Comparison of ENCODE assay signal across 8 cellular contexts in genomic region chr5:139651863-139652787, GRCh38. TPM values are rescaled to one million over a fixed set of nuclear protein-coding genes. Genes with fewer than 3 reads are reported as not detected.
A peak's percentile ranks its signal among the peaks of the same experiment; 100 is the strongest.
DNase-seq lines count a peak whose midpoint lies in the region; ATAC-seq, FAIRE-seq and TF ChIP-seq lines count a peak whose summit lies in the region.

No MANE protein-coding gene starts in this region.

- CTCF ChIA-PET in AG04450 (lab: Charles Lee) (interaction anchor here (0.6 to 1.8 kb wide), 4 partner anchors 9 to 212 kb away, joined by 3 to 10 read pairs (median 5); no protein-coding TSS in a partner anchor), Panc1 (lab: Charles Lee) (interaction anchor here (0.6 to 0.9 kb wide), 3 partner anchors 16 to 227 kb away, joined by 3 to 6 read pairs (median 4); no protein-coding TSS in a partner anchor)

- no peak for TF ChIP-seq CTCF in AG04450 (IDR thresholded peaks at IDR 0.05; ENCODE audit: low read depth, low read length)
- no peak for TF ChIP-seq CTCF in Panc1 (IDR thresholded peaks at IDR 0.05)
- no peak for TF ChIP-seq CTCF in glutamatergic neuron (IDR thresholded peaks at IDR 0.05; ENCODE audit: partially characterized antibody, unreplicated experiment)

- POLR2A ChIA-PET in AG04450 (lab: Yijun Ruan, JAX) = interaction anchor here (0.6 to 2.5 kb wide), 13 partner anchors 9 to 1187 kb away, joined by 3 to 20 read pairs (median 3); partner anchors contain the start of gene EGR1
- POLR2A ChIA-PET in Panc1 (lab: Charles Lee) = interaction anchor here (0.6 to 0.7 kb wide), 5 partner anchors 17 to 170 kb away, joined by 3 to 16 read pairs (median 9); no protein-coding TSS in a partner anchor

- peaks cover 63% of the 10 kb centered on the region for H3K27me3 Mint-ChIP-seq in activated naive CD8-positive, alpha-beta T cell treated with anti-CD3 and anti-CD28 coated beads for 36 hours
- H3K27me3 Mint-ChIP-seq in glutamatergic neuron (ENCODE audit: unreplicated experiment) = peaks cover 21% of the 10 kb centered on the region

- ATAC-seq in GM18870 (IDR thresholded peaks at IDR 0.05; ENCODE audit: unreplicated experiment) (peak; percentile 39), HG03066 (IDR thresholded peaks at IDR 0.05; ENCODE audit: low read depth, unreplicated experiment) (peak; percentile 38), Panc1 (peak; percentile 35)

- H3K4me1 Mint-ChIP-seq in activated naive CD8-positive, alpha-beta T cell treated with anti-CD3 and anti-CD28 coated beads for 36 hours = peaks cover 43% of the 10 kb centered on the region
- H3K4me1 Mint-ChIP-seq in glutamatergic neuron (ENCODE audit: low read depth, unreplicated experiment) = peaks cover 33% of the 10 kb centered on the region

- H3K9me3 Mint-ChIP-seq in activated naive CD8-positive, alpha-beta T cell treated with anti-CD3 and anti-CD28 coated beads for 36 hours = no peaks in the 10 kb centered on the region
- H3K9me3 Mint-ChIP-seq in glutamatergic neuron (ENCODE audit: unreplicated experiment) = peaks cover 14% of the 10 kb centered on the region

- no peaks in the 10 kb centered on the region; the same call in 1 of the 2 replicates for H3K36me3 ChIP-seq in Panc1 (ENCODE audit: control insufficient read depth, insufficient read depth, low read length)

- in situ Hi-C loops in Panc1 (cut with HindIII; ENCODE audit: low pct_unique_long_range_greater_than_20kb, low sequenced_read_pairs) = no loop called here

- H3K27ac ChIP-seq in AG04450 (ENCODE audit: low read depth, low read length) (peak overlapping the region; percentile 96), Panc1 (ENCODE audit: low read length) (peak overlapping the region; percentile 82)

- H3K36me3 Mint-ChIP-seq in activated naive CD8-positive, alpha-beta T cell treated with anti-CD3 and anti-CD28 coated beads for 36 hours = no peaks in the 10 kb centered on the region
- no peaks in the 10 kb centered on the region for H3K36me3 Mint-ChIP-seq in glutamatergic neuron (ENCODE audit: unreplicated experiment)

- H3K9me3 ChIP-seq in AG04450 (ENCODE audit: control insufficient read depth, insufficient read depth, low read length) (no peaks in the 10 kb centered on the region; the same call in 1 of the 2 replicates), Panc1 (ENCODE audit: control insufficient read depth, insufficient read depth, low read depth, low read length) (no peaks in the 10 kb centered on the region)

- FAIRE-seq in urothelium cell line (lab: Jason Lieb, UNC) = no peak

- H3K27ac Mint-ChIP-seq in activated naive CD8-positive, alpha-beta T cell treated with anti-CD3 and anti-CD28 coated beads for 36 hours = peak overlapping the region; percentile 12
- peak overlapping the region; percentile 49 for H3K27ac Mint-ChIP-seq in glutamatergic neuron (ENCODE audit: unreplicated experiment)

- H3K4me3 ChIP-seq in AG04450 (ENCODE audit: low read depth, low read length) (peak overlapping the region; percentile 80), Panc1 (ENCODE audit: low read depth in 2 of 2, low read length in 2 of 2) (peak overlapping the region; percentile 78 to 81)

- H3K27me3 ChIP-seq in AG04450 (ENCODE audit: control insufficient read depth, insufficient read depth, low read length) = no peaks in the 10 kb centered on the region
- H3K27me3 ChIP-seq in Panc1 (ENCODE audit: control insufficient read depth, insufficient read depth, low read length) = no peaks in the 10 kb centered on the region

- H3K4me1 ChIP-seq in Panc1 (ENCODE audit: control insufficient read depth, insufficient read depth, low read length) = peaks cover 57% of the 10 kb centered on the region

- intact Hi-C loops in Panc1 (cut with micrococcal nuclease; ENCODE audit: unreplicated experiment) = loop anchor here (5.0 kb wide), 1 partner anchor 40 kb away; no protein-coding TSS in a partner anchor

- H3K4me3 Mint-ChIP-seq in activated naive CD8-positive, alpha-beta T cell treated with anti-CD3 and anti-CD28 coated beads for 36 hours = peak overlapping the region; percentile 0
- peak overlapping the region; percentile 84 for H3K4me3 Mint-ChIP-seq in glutamatergic neuron (ENCODE audit: unreplicated experiment)

- DNase-seq in AG04450 (ENCODE audit: low read depth, low spot score) (no peak), Panc1 (ENCODE audit: low read depth, low spot score) (peak; percentile 72), glutamatergic neuron (peak; percentile 58), nucleus accumbens (lab: John Stamatoyannopoulos, UW) (peak in 52 of 56 donors; percentile 35 to 94 (median 83)), urothelium cell line (ENCODE audit: low spot score) (peak; percentile 78)
- DNase-seq in activated naive CD8-positive, alpha-beta T cell treated with anti-CD3 and anti-CD28 coated beads for 36 hours = peak; percentile 80

- BruUV-seq in Panc1 (replicated peaks; lab: Mats Ljungman, UMichigan) = no TSS peak

RNA-seq across cellular contexts. Expression of gene CXXC5, which starts 4.0 kb away (rescaled TPM):
- polyA plus RNA-seq in AG04450 (2011; rRNA removed) = 21.3 and 21.5 TPM in 2 replicates
- polyA minus RNA-seq in AG04450 (2011; rRNA and poly(A)+ RNA removed) = 10.1 and 13.0 TPM in 2 replicates
- total RNA-seq in Panc1 (2021; ENCODE audit: unreplicated experiment) = 85.0 TPM
- 151 TPM for polyA plus RNA-seq in Panc1 (2012; ENCODE audit: insufficient read length)
- total RNA-seq in activated naive CD8-positive, alpha-beta T cell treated with anti-CD3 and anti-CD28 coated beads for 36 hours = 1 to 10 TPM; 1.3 to 2.0 TPM
- total RNA-seq in glutamatergic neuron (ENCODE audit: unreplicated experiment) = 130 TPM

Comparison
In these comparisons a context has a peak if more than half of its experiments do, and no peak if none do; other contexts are left out.
1. RNA of gene CXXC5, which starts 4.0 kb away (total RNA-seq): 130 TPM in glutamatergic neuron (single experiment) and 85.0 TPM in Panc1 (single experiment); 1.3 to 2.0 TPM in activated naive CD8-positive, alpha-beta T cell treated with anti-CD3 and anti-CD28 coated beads for 36 hours; every median in the first group is over 10 times any median in the second.
2. Peak in every context shown above with its lines, with median percentiles within 50 percentile points of each other: ATAC-seq.